Comparison of ENCODE assay signal across 1 cellular context in genomic region chr4:141121768-141122415, GRCh38.
TF ChIP-seq lines count a peak whose summit lies in the region.

No MANE protein-coding gene starts in this region.

TF ChIP-seq in H1, 55 proteins besides CTCF, POLR2A, EP300 and RAD21 (continued from another document):
- TF ChIP-seq, protein P1, sequence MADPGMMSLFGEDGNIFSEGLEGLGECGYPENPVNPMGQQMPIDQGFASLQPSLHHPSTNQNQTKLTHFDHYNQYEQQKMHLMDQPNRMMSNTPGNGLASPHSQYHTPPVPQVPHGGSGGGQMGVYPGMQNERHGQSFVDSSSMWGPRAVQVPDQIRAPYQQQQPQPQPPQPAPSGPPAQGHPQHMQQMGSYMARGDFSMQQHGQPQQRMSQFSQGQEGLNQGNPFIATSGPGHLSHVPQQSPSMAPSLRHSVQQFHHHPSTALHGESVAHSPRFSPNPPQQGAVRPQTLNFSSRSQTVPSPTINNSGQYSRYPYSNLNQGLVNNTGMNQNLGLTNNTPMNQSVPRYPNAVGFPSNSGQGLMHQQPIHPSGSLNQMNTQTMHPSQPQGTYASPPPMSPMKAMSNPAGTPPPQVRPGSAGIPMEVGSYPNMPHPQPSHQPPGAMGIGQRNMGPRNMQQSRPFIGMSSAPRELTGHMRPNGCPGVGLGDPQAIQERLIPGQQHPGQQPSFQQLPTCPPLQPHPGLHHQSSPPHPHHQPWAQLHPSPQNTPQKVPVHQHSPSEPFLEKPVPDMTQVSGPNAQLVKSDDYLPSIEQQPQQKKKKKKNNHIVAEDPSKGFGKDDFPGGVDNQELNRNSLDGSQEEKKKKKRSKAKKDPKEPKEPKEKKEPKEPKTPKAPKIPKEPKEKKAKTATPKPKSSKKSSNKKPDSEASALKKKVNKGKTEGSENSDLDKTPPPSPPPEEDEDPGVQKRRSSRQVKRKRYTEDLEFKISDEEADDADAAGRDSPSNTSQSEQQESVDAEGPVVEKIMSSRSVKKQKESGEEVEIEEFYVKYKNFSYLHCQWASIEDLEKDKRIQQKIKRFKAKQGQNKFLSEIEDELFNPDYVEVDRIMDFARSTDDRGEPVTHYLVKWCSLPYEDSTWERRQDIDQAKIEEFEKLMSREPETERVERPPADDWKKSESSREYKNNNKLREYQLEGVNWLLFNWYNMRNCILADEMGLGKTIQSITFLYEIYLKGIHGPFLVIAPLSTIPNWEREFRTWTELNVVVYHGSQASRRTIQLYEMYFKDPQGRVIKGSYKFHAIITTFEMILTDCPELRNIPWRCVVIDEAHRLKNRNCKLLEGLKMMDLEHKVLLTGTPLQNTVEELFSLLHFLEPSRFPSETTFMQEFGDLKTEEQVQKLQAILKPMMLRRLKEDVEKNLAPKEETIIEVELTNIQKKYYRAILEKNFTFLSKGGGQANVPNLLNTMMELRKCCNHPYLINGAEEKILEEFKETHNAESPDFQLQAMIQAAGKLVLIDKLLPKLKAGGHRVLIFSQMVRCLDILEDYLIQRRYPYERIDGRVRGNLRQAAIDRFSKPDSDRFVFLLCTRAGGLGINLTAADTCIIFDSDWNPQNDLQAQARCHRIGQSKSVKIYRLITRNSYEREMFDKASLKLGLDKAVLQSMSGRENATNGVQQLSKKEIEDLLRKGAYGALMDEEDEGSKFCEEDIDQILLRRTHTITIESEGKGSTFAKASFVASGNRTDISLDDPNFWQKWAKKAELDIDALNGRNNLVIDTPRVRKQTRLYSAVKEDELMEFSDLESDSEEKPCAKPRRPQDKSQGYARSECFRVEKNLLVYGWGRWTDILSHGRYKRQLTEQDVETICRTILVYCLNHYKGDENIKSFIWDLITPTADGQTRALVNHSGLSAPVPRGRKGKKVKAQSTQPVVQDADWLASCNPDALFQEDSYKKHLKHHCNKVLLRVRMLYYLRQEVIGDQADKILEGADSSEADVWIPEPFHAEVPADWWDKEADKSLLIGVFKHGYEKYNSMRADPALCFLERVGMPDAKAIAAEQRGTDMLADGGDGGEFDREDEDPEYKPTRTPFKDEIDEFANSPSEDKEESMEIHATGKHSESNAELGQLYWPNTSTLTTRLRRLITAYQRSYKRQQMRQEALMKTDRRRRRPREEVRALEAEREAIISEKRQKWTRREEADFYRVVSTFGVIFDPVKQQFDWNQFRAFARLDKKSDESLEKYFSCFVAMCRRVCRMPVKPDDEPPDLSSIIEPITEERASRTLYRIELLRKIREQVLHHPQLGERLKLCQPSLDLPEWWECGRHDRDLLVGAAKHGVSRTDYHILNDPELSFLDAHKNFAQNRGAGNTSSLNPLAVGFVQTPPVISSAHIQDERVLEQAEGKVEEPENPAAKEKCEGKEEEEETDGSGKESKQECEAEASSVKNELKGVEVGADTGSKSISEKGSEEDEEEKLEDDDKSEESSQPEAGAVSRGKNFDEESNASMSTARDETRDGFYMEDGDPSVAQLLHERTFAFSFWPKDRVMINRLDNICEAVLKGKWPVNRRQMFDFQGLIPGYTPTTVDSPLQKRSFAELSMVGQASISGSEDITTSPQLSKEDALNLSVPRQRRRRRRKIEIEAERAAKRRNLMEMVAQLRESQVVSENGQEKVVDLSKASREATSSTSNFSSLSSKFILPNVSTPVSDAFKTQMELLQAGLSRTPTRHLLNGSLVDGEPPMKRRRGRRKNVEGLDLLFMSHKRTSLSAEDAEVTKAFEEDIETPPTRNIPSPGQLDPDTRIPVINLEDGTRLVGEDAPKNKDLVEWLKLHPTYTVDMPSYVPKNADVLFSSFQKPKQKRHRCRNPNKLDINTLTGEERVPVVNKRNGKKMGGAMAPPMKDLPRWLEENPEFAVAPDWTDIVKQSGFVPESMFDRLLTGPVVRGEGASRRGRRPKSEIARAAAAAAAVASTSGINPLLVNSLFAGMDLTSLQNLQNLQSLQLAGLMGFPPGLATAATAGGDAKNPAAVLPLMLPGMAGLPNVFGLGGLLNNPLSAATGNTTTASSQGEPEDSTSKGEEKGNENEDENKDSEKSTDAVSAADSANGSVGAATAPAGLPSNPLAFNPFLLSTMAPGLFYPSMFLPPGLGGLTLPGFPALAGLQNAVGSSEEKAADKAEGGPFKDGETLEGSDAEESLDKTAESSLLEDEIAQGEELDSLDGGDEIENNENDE (IDR thresholded peaks at IDR 0.05; ENCODE audit: insufficient replicate concordance, low read length): no peak
- TF ChIP-seq RNF2 (IDR thresholded peaks at IDR 0.05; ENCODE audit: borderline replicate concordance, low read depth, low read length, missing control alignments, poor library complexity, severe bottlenecking) (no peak), HDAC6 (IDR thresholded peaks at IDR 0.05; ENCODE audit: low read depth, low read length) (no peak), ZNF274 (IDR thresholded peaks at IDR 0.05; ENCODE audit: borderline replicate concordance, extremely low read depth, low read length) (no peak)
TF ChIP-seq in H1: peak in this region for 0.
